1 cellular context compared by ENCODE assay signal in genomic region chr1:50704126-50704525, GRCh38.
TF ChIP-seq lines count a peak whose summit lies in the region.

No MANE protein-coding gene starts in this region.

TF ChIP-seq in WTC11, 78 proteins besides CTCF, POLR2A, EP300 and RAD21 (continued from another document):
- TF ChIP-seq, protein P1, sequence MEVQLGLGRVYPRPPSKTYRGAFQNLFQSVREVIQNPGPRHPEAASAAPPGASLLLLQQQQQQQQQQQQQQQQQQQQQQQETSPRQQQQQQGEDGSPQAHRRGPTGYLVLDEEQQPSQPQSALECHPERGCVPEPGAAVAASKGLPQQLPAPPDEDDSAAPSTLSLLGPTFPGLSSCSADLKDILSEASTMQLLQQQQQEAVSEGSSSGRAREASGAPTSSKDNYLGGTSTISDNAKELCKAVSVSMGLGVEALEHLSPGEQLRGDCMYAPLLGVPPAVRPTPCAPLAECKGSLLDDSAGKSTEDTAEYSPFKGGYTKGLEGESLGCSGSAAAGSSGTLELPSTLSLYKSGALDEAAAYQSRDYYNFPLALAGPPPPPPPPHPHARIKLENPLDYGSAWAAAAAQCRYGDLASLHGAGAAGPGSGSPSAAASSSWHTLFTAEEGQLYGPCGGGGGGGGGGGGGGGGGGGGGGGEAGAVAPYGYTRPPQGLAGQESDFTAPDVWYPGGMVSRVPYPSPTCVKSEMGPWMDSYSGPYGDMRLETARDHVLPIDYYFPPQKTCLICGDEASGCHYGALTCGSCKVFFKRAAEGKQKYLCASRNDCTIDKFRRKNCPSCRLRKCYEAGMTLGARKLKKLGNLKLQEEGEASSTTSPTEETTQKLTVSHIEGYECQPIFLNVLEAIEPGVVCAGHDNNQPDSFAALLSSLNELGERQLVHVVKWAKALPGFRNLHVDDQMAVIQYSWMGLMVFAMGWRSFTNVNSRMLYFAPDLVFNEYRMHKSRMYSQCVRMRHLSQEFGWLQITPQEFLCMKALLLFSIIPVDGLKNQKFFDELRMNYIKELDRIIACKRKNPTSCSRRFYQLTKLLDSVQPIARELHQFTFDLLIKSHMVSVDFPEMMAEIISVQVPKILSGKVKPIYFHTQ (CRISPR knock-in tag; IDR thresholded peaks at IDR 0.05) = no peak
- TF ChIP-seq MAX (CRISPR knock-in tag; IDR thresholded peaks at IDR 0.05) (no peak), ZNF416 (CRISPR knock-in tag; IDR thresholded peaks at IDR 0.05) (no peak), GRHL2 (CRISPR knock-in tag; IDR thresholded peaks at IDR 0.05; ENCODE audit: insufficient replicate concordance, severe bottlenecking) (no peak), ZNF671 (CRISPR knock-in tag; IDR thresholded peaks at IDR 0.05) (no peak), E2F1 (CRISPR knock-in tag; IDR thresholded peaks at IDR 0.05) (no peak)
- TF ChIP-seq, protein P2, sequence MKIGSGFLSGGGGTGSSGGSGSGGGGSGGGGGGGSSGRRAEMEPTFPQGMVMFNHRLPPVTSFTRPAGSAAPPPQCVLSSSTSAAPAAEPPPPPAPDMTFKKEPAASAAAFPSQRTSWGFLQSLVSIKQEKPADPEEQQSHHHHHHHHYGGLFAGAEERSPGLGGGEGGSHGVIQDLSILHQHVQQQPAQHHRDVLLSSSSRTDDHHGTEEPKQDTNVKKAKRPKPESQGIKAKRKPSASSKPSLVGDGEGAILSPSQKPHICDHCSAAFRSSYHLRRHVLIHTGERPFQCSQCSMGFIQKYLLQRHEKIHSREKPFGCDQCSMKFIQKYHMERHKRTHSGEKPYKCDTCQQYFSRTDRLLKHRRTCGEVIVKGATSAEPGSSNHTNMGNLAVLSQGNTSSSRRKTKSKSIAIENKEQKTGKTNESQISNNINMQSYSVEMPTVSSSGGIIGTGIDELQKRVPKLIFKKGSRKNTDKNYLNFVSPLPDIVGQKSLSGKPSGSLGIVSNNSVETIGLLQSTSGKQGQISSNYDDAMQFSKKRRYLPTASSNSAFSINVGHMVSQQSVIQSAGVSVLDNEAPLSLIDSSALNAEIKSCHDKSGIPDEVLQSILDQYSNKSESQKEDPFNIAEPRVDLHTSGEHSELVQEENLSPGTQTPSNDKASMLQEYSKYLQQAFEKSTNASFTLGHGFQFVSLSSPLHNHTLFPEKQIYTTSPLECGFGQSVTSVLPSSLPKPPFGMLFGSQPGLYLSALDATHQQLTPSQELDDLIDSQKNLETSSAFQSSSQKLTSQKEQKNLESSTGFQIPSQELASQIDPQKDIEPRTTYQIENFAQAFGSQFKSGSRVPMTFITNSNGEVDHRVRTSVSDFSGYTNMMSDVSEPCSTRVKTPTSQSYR (CRISPR knock-in tag; IDR thresholded peaks at IDR 0.05) = no peak
